ENCODE assay signal across 8 cellular contexts in the genomic region with DNA sequence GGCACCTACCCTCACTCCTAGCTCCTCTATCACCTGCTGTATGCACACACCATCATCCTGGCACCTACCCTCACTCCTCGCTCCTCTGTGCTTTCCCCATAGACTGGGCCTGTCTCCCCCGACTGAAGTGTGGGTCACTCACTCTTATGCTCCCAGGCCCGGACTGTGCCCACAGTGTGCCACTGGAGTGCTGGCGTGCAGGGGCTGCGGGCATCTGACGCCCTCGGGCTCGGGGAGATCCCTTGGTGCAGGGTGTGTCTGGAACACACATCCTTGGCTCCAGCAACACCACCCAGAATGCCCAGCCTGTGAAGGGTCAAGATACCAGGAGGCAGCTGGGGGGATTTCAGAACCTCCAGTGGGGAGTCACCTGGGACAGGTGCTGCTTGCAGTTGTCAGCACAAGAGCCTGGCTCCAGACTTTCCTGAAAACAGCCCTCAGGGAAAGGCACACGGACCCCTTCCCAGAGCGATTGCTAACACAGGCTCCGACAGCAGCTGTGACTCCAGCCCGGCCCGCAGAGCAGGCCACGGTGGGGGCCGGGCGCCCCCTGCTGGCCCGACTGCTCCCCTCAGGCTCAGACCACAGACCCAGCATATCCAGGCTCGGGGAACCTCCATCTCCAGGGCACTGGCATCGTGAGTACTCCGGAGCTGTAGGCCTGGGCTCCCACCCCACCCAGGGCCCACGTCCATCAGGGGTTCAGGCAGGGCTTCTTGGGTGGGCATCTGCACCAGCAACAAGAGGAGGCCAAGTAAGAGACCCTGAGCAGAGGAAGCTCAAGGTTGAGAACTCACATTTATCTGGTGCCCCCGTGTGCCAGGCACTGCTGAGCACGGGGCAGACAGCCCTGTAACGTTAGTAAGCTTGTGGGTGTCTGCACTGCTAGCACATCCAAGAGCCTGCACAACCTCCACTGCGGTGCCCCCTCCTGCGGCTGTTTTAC. TPM values are rescaled to one million over a fixed set of nuclear protein-coding genes. Genes with fewer than 3 reads are reported as not detected.
DNase-seq lines count a peak whose midpoint lies in the region; ATAC-seq and TF ChIP-seq lines count a peak whose summit lies in the region.

No MANE protein-coding gene starts in this region.

- H3K27me3 Mint-ChIP-seq in activated B cell treated with CpG ODN at 0.5 μM for 24 hours = no peaks in the 10 kb centered on the region

- no peaks in the 10 kb centered on the region for H3K36me3 ChIP-seq in A673 (ENCODE audit: insufficient read depth, low read length, poor library complexity, severe bottlenecking)

- intact Hi-C loops in A673 (cut with micrococcal nuclease; ENCODE audit: unreplicated experiment) (loop anchor here (1.0 to 10.0 kb wide), 3 partner anchors 199 to 417 kb away; partner anchors contain the start of gene SDC1), activated B cell treated with CpG ODN at 0.5 μM for 24 hours (cut with micrococcal nuclease) (loop anchor here (1.0 kb wide), 4 partner anchors 199 to 507 kb away; no protein-coding TSS in a partner anchor)

- peak; percentile 78 for DNase-seq in A673 (ENCODE audit: low spot score)
- peak; percentile 91 for DNase-seq in GM13977 (ENCODE audit: low spot score)
- peak; percentile 4 for DNase-seq in NCI-H2029 treated with DMSO at 0.1 percent for 48 hours (lab: John Stamatoyannopoulos, UW)
- peak; percentile 73 for DNase-seq in activated B cell treated with CpG ODN at 0.5 μM for 24 hours
- peak in 58 of 61 donors; percentile 21 to 84 (median 62) for DNase-seq in caudate nucleus (lab: John Stamatoyannopoulos, UW)
- DNase-seq in left lobe of liver (ENCODE audit: low spot score) = peak; percentile 81
- DNase-seq in stimulated activated CD4-positive, alpha-beta T cell treated with anti-CD3 and anti-CD28 coated beads, Interleukin-4, amount 100 ng/mL, for 4 hours = peak; percentile 61 to 76

- H3K4me1 ChIP-seq in A673 (ENCODE audit: insufficient read depth, low read length, poor library complexity, severe bottlenecking) = no peaks in the 10 kb centered on the region

- H3K4me3 ChIP-seq in A673 (ENCODE audit: low read depth, low read length, poor library complexity, severe bottlenecking) = no peak overlapping the region

- no peaks in the 10 kb centered on the region for H3K27me3 ChIP-seq in A673 (replicated peaks; ENCODE audit: insufficient read depth, low read depth, low read length, poor library complexity)

- in situ Hi-C loops in GM13977 (cut with MboI; ENCODE audit: low pct_unique_long_range_greater_than_20kb, low sequenced_read_pairs, unreplicated experiment) = loop anchor here (5.0 to 25.0 kb wide), 2 partner anchors 200 to 505 kb away; no protein-coding TSS in a partner anchor

- POLR2A ChIA-PET in A673 (lab: Charles Lee; ENCODE audit: low non-redundant PET) (interaction anchor here (1.2 kb wide), 1 partner anchor 196 kb away, joined by 7 read pairs; the partner anchor contains the start of gene RHOB), activated B cell treated with CpG ODN at 0.5 μM for 24 hours (lab: Charles Lee) (interaction anchor here (0.7 to 2.7 kb wide), 4 partner anchors 9 to 198 kb away, joined by 3 to 16 read pairs (median 6); partner anchors contain the start of gene RHOB)

- H3K9me3 Mint-ChIP-seq in activated B cell treated with CpG ODN at 0.5 μM for 24 hours = no peaks in the 10 kb centered on the region

- no peak overlapping the region for H3K4me3 Mint-ChIP-seq in activated B cell treated with CpG ODN at 0.5 μM for 24 hours

- no peak overlapping the region for H3K27ac Mint-ChIP-seq in activated B cell treated with CpG ODN at 0.5 μM for 24 hours

- H3K4me1 Mint-ChIP-seq in activated B cell treated with CpG ODN at 0.5 μM for 24 hours = peaks cover 4% of the 10 kb centered on the region

- BruUV-seq in A673 (replicated peaks; lab: Mats Ljungman, UMichigan) = no TSS peak

- ATAC-seq in HG02852 (IDR thresholded peaks at IDR 0.05; ENCODE audit: unreplicated experiment) (peak; percentile 99), activated B cell treated with CpG ODN at 0.5 μM for 24 hours (ENCODE audit: low read depth) (peak; percentile 100), left lobe of liver (peak; percentile 94)

- H3K36me3 Mint-ChIP-seq in activated B cell treated with CpG ODN at 0.5 μM for 24 hours (ENCODE audit: low read depth) = peaks cover 61% of the 10 kb centered on the region

- no peaks in the 10 kb centered on the region for H3K9me3 ChIP-seq in A673 (ENCODE audit: low read depth, low read length, poor library complexity, severe bottlenecking)

- CTCF ChIA-PET in A673 (lab: Charles Lee) = interaction anchor here (0.6 to 2.2 kb wide), 7 partner anchors 8 to 263 kb away, joined by 3 to 18 read pairs (median 6); partner anchors contain the start of genes HS1BP3 and RHOB
- CTCF ChIA-PET in activated B cell treated with CpG ODN at 0.5 μM for 24 hours (lab: Charles Lee) = interaction anchor here (0.7 to 5.2 kb wide), 20 partner anchors 9 to 344 kb away, joined by 3 to 77 read pairs (median 6); partner anchors contain the start of genes HS1BP3 and RHOB

- TF ChIP-seq CTCF in A673 (conservative IDR thresholded peaks at IDR 0.05; ENCODE audit: low read depth, low read length) (peak; percentile 95), GM13977 (IDR thresholded peaks at IDR 0.05; ENCODE audit: extremely low read depth, insufficient read depth, missing control alignments) (peak; percentile 97), activated B cell treated with CpG ODN at 0.5 μM for 24 hours (IDR thresholded peaks at IDR 0.05) (peak; percentile 55)

- H3K27ac ChIP-seq in A673 (ENCODE audit: low read depth, low read length, poor library complexity, severe bottlenecking) = no peak overlapping the region
- peak overlapping the region; percentile 71 for H3K27ac ChIP-seq in caudate nucleus (ENCODE audit: low read depth, low read length)

RNA-seq across cellular contexts. Expression of gene HS1BP3, which starts 8.6 kb away (rescaled TPM):
- total RNA-seq in A673 (2021) (12.6 and 13.2 TPM in 2 replicates), activated B cell treated with CpG ODN at 0.5 μM for 24 hours (13.0 and 13.1 TPM in 2 replicates), left lobe of liver (20.1 TPM)

RNA-seq across cellular contexts. Expression of gene GDF7, which starts 24.6 kb away (rescaled TPM):
- total RNA-seq in A673 (2021) = not detected in 2 replicates
- total RNA-seq in activated B cell treated with CpG ODN at 0.5 μM for 24 hours = 5.9 and 6.7 TPM in 2 replicates
- total RNA-seq in left lobe of liver = 3.5 TPM

Comparison
In these comparisons a context has a peak if more than half of its experiments do, and no peak if none do; other contexts are left out.
1. DNase-seq: peak in every context shown above with its lines; median percentile 91 in GM13977; 81 in left lobe of liver; 78 in A673; 73 in activated B cell treated with CpG ODN at 0.5 μM for 24 hours; 68 in stimulated activated CD4-positive, alpha-beta T cell treated with anti-CD3 and anti-CD28 coated beads, Interleukin-4, amount 100 ng/mL, for 4 hours; 62 in caudate nucleus; 4 in NCI-H2029 treated with DMSO at 0.1 percent for 48 hours.